ENCODE assay signal across 8 cellular contexts in genomic region chr7:120858299-120858636, GRCh38. TPM values are rescaled to one million over a fixed set of nuclear protein-coding genes. Genes with fewer than 3 reads are reported as not detected.
A peak's percentile ranks its signal among the peaks of the same experiment; 100 is the strongest.
DNase-seq lines count a peak whose midpoint lies in the region.

No MANE protein-coding gene starts in this region.

- no peak overlapping the region for H3K27ac Mint-ChIP-seq in activated naive CD8-positive, alpha-beta T cell treated with anti-CD3 and anti-CD28 coated beads for 36 hours
- H3K27ac Mint-ChIP-seq in immature natural killer cell: no peak overlapping the region

- H3K27me3 Mint-ChIP-seq in activated naive CD8-positive, alpha-beta T cell treated with anti-CD3 and anti-CD28 coated beads for 36 hours: peaks cover 76% of the 10 kb centered on the region
- peaks cover 17 to 29% (median 19%) of the 10 kb centered on the region in 3 donors for H3K27me3 Mint-ChIP-seq in immature natural killer cell (ENCODE audit: low read depth in 3 of 3)

- H3K4me3 Mint-ChIP-seq in activated naive CD8-positive, alpha-beta T cell treated with anti-CD3 and anti-CD28 coated beads for 36 hours: peak overlapping the region; percentile 74
- H3K4me3 Mint-ChIP-seq in immature natural killer cell: peak overlapping the region; percentile 25 to 67 (median 61)

- no peaks in the 10 kb centered on the region for H3K9me3 Mint-ChIP-seq in activated naive CD8-positive, alpha-beta T cell treated with anti-CD3 and anti-CD28 coated beads for 36 hours
- peaks cover 0 to 6% (median 2%) of the 10 kb centered on the region in 6 donors for H3K9me3 Mint-ChIP-seq in immature natural killer cell

- H3K36me3 Mint-ChIP-seq in activated naive CD8-positive, alpha-beta T cell treated with anti-CD3 and anti-CD28 coated beads for 36 hours: no peaks in the 10 kb centered on the region
- H3K36me3 Mint-ChIP-seq in immature natural killer cell: peaks cover 0 to 3% (median 0%) of the 10 kb centered on the region in 3 donors

- peaks cover 9% of the 10 kb centered on the region for H3K4me1 Mint-ChIP-seq in activated naive CD8-positive, alpha-beta T cell treated with anti-CD3 and anti-CD28 coated beads for 36 hours
- peaks cover 9 to 15% of the 10 kb centered on the region in 2 donors for H3K4me1 Mint-ChIP-seq in immature natural killer cell

- DNase-seq in NCI-H2196 (lab: John Stamatoyannopoulos, UW; ENCODE audit: unreplicated experiment) (peak; percentile 77), NCI-H2196 treated with DMSO at 0.1 percent for 48 hours (lab: John Stamatoyannopoulos, UW; ENCODE audit: unreplicated experiment) (no peak), immature natural killer cell (no peak), stromal cell of bone marrow (ENCODE audit: low read depth) (peak; percentile 6), NCI-H345 (lab: John Stamatoyannopoulos, UW) (no peak), GF-D8 (lab: John Stamatoyannopoulos, UW) (no peak), pons (ENCODE audit: low spot score) (no peak)
- DNase-seq in activated naive CD8-positive, alpha-beta T cell treated with anti-CD3 and anti-CD28 coated beads for 36 hours: no peak

RNA-seq across cellular contexts. Expression of gene TSPAN12, which starts 0.3 kb away (rescaled TPM):
- not detected for total RNA-seq in activated naive CD8-positive, alpha-beta T cell treated with anti-CD3 and anti-CD28 coated beads for 36 hours
- not detected for polyA plus RNA-seq in immature natural killer cell

Comparison
In these comparisons a context has a peak if more than half of its experiments do, and no peak if none do; other contexts are left out.
1. DNase-seq: peak in NCI-H2196 (single experiment) and stromal cell of bone marrow (single experiment); none in NCI-H2196 treated with DMSO at 0.1 percent for 48 hours (single experiment), activated naive CD8-positive, alpha-beta T cell treated with anti-CD3 and anti-CD28 coated beads for 36 hours (single experiment), immature natural killer cell (0 of 3), NCI-H345 (single experiment), GF-D8 (single experiment) and pons (single experiment).